Comparison of ENCODE assay signal across 8 cellular contexts in genomic region chr14:70641548-70642312, GRCh38. TPM values are rescaled to one million over a fixed set of nuclear protein-coding genes. Genes with fewer than 3 reads are reported as not detected.
DNase-seq lines count a peak whose midpoint lies in the region; ATAC-seq and TF ChIP-seq lines count a peak whose summit lies in the region.

Gene TTC9, plus strand, starts transcription at chr14:70641916. Its CDS starts 214 bp downstream, at chr14:70642130.

- H3K9me3 ChIP-seq in iPS-18a (ENCODE audit: control insufficient read depth, low read depth, low read length) (no peaks in the 10 kb centered on the region), spleen (no peaks in the 10 kb centered on the region)

- peak within 1 kb of the TSS; percentile 47 for H3K9ac ChIP-seq in iPS-18a (ENCODE audit: low read length)

- 0 to 1% (median 0%) methylated on average over 24 to 106 of the region's 106 CpGs for WGBS in spleen, 5 donors

- intact Hi-C loops in spleen (cut with DNase I; ENCODE audit: low total_unique reads), result no loop called here

- DNase-seq in stimulated activated CD4-positive, alpha-beta T cell treated with anti-CD3 and anti-CD28 coated beads, Interleukin-15, amount 100 ng/mL, for 24 hours, result peak; percentile 50
- no peak for DNase-seq in stimulated activated CD4-positive, alpha-beta T cell treated with anti-CD3 and anti-CD28 coated beads, Interleukin-2, amount 100 ng/mL, for 48 hours
- DNase-seq in NCI-H2227 (lab: John Stamatoyannopoulos, UW; ENCODE audit: unreplicated experiment) (peak; percentile 33), astrocyte of the hippocampus (ENCODE audit: low read depth, low spot score) (peak; percentile 51), spleen (peak; percentile 89), epidermal melanocyte (ENCODE audit: insufficient read length, low spot score) (no peak)

- ATAC-seq in HG02840 (IDR thresholded peaks at IDR 0.05; ENCODE audit: low FRiP score, unreplicated experiment), result no peak

- H3K27ac ChIP-seq in iPS-18a (ENCODE audit: low read length) (no peak within 1 kb of the TSS), spleen (peak within 1 kb of the TSS; percentile 72 to 96 (median 90))

- H3K4me1 ChIP-seq in iPS-18a (ENCODE audit: control insufficient read depth, low read depth, low read length) (peaks cover 46% of the 10 kb centered on the region), spleen (peaks cover 5 to 79% (median 51%) of the 10 kb centered on the region in 6 donors)

- TF ChIP-seq CTCF in spleen (IDR thresholded peaks at IDR 0.05 in 8 of 11, conservative IDR thresholded peaks at IDR 0.05 in 3 of 11), result no peak

- peak within 1 kb of the TSS; percentile 93 for H3K4me3 ChIP-seq in iPS-18a (ENCODE audit: low read length)
- H3K4me3 ChIP-seq in spleen, result peak within 1 kb of the TSS; percentile 59 to 94 (median 75)

- H3K27me3 ChIP-seq in iPS-18a (ENCODE audit: control insufficient read depth, insufficient read depth, low read length) (peaks cover 12% of the 10 kb centered on the region), spleen (replicated peaks in 1 of 7) (peaks cover 0 to 37% (median 0%) of the 10 kb centered on the region in 7 donors)

- H3K36me3 ChIP-seq in iPS-18a (ENCODE audit: control insufficient read depth, low read depth, low read length) (peaks cover 4% of the 10 kb centered on the region), spleen (no peaks in the 10 kb centered on the region)

- TF ChIP-seq POLR2A in spleen (IDR thresholded peaks at IDR 0.05), result no peak

RNA-seq across cellular contexts. Expression of gene TTC9, which starts in this region (rescaled TPM):
- total RNA-seq in spleen, result 10 to 100 TPM in 1 of 7 donors, 1 to 10 TPM in 6; 8.1 to 13.2 (median 9.3) TPM
- polyA plus RNA-seq in spleen, result 1 to 10 TPM; 4.6 to 7.4 (median 7.3) TPM

Comparison
In these comparisons a context has a peak if more than half of its experiments do, and no peak if none do; other contexts are left out.
1. DNase-seq: peak in stimulated activated CD4-positive, alpha-beta T cell treated with anti-CD3 and anti-CD28 coated beads, Interleukin-15, amount 100 ng/mL, for 24 hours (single experiment), NCI-H2227 (single experiment), astrocyte of the hippocampus (single experiment) and spleen (single experiment); none in stimulated activated CD4-positive, alpha-beta T cell treated with anti-CD3 and anti-CD28 coated beads, Interleukin-2, amount 100 ng/mL, for 48 hours (0 of 2) and epidermal melanocyte (single experiment).